ENCODE assay signal across 1 cellular context in the genomic region with DNA sequence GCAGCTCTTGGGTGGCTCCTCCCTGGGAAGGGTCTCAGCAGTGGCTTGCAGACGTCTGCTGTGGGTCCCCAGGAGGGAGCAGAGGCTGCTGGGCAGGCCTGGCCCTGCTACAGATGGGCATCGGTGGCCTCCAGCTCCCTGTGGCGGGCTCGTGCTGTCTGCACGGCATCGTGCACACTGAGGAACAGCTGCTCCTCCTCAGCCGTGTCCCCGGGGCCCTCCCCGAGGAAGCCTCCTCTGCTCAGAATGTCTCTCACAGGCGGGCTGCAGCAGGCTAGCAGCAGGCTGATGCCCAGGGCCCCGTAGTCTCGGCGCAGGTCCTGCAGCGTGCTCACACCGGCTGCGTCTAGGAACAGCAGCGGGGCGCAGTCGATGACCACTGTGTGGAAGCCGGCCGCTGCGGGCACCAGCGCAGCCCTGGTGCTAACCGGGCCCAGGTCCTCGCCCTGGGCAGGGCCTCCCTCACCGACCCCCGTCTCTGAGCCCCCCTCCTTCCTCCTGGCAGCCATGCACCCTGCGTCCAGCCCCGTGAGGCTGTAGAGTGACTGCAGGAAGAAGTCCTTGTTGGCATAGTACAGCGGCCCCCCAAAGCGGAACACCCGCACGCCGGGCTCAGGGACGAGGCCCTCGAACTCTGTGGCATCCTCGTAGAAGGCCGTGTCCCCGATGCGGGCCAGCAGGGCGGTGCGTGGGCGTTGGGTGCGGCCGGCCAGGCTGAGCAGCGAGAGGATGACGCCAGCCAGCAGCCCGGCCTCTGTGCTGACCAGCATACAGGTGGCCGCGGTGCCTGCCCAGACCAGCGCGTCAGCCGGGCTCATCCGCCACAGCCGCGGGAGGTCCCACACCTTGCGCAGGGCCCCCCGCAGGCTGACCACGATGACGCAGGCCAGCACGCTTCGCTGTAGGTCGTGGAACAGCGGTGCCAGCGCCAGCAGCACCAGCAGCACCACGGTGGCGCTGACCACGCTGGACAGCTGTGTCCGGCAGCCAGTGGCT.
TF ChIP-seq lines count a peak whose summit lies in the region.

No MANE protein-coding gene starts in this region.

TF ChIP-seq in SK-N-SH, 30 proteins besides CTCF, POLR2A, EP300 and RAD21:
- no peak for TF ChIP-seq FOXJ3 (CRISPR knock-in tag; IDR thresholded peaks at IDR 0.05)
